10 cellular contexts compared by ENCODE assay signal in genomic region chr17:78903101-78903779, GRCh38. TPM values are rescaled to one million over a fixed set of nuclear protein-coding genes. Genes with fewer than 3 reads are reported as not detected.
A peak's percentile ranks its signal among the peaks of the same experiment; 100 is the strongest.
DNase-seq lines count a peak whose midpoint lies in the region; ATAC-seq and TF ChIP-seq lines count a peak whose summit lies in the region.
"Had no signal": no experiment of that assay in that cellular context is flagged by ENCODE, and none has a peak within 500 bp of the region (broad histone marks: within the 10 kb centered on the region; RNA-seq: fewer than 3 reads in every experiment).

Gene CEP295NL (minus strand): TSS chr17:78903201. CDS start chr17:78901828, 1,373 bp downstream.

- TF ChIP-seq CTCF in GM12865 (IDR thresholded peaks at IDR 0.05; ENCODE audit: insufficient read depth, low read depth, low read length, missing control alignments) (no peak), osteoblast (IDR thresholded peaks at IDR 0.05; ENCODE audit: extremely low read depth, low read depth, low read length) (no peak), MM.1S (IDR thresholded peaks at IDR 0.05; ENCODE audit: low read length) (no peak), sigmoid colon (IDR thresholded peaks at IDR 0.05) (no peak)

- WGBS in sigmoid colon, 2 donors: 76 to 84% methylated on average over 17 of the region's 17 CpGs

- no peak within 1 kb of the TSS for H3K4me2 ChIP-seq in osteoblast (ENCODE audit: insufficient read depth, low read length)
- no peak within 1 kb of the TSS for H3K4me2 ChIP-seq in MM.1S (ENCODE audit: low read depth, low read length)

- ATAC-seq in GM21390 (IDR thresholded peaks at IDR 0.05; ENCODE audit: unreplicated experiment): no peak

- no peaks in the 10 kb centered on the region for H3F3A ChIP-seq in MM.1S (ENCODE audit: insufficient read depth, low read length)

- H3K27me3 ChIP-seq in osteoblast (ENCODE audit: insufficient read depth, low read length): no peaks in the 10 kb centered on the region
- H3K27me3 ChIP-seq in MM.1S (replicated peaks; ENCODE audit: insufficient read depth, low read length): no peaks in the 10 kb centered on the region
- no peaks in the 10 kb centered on the region for H3K27me3 ChIP-seq in sigmoid colon

- H3K79me2 ChIP-seq in osteoblast (ENCODE audit: insufficient read depth, low read length): peaks cover 95% of the 10 kb centered on the region
- H3K79me2 ChIP-seq in MM.1S (ENCODE audit: low read length): peaks cover 100% of the 10 kb centered on the region

- H4K20me1 ChIP-seq in osteoblast (ENCODE audit: insufficient read depth, low read length) (peaks cover 87% of the 10 kb centered on the region), MM.1S (ENCODE audit: insufficient read depth, low read length) (peaks cover 13% of the 10 kb centered on the region; the same call in 1 of the 2 replicates)

- peaks cover 16% of the 10 kb centered on the region for H3K36me3 ChIP-seq in osteoblast (ENCODE audit: insufficient read depth, low read length)
- peaks cover 4% of the 10 kb centered on the region; the same call in 1 of the 2 replicates for H3K36me3 ChIP-seq in MM.1S (replicated peaks; ENCODE audit: insufficient read depth, low read length)
- H3K36me3 ChIP-seq in sigmoid colon: peaks cover 0 to 17% (median 10%) of the 10 kb centered on the region in 4 donors

- no peak within 1 kb of the TSS for H3K27ac ChIP-seq in osteoblast (ENCODE audit: low read depth, low read length)
- H3K27ac ChIP-seq in MM.1S (ENCODE audit: low read length): no peak within 1 kb of the TSS
- H3K27ac ChIP-seq in sigmoid colon: peak within 1 kb of the TSS in 1 of 4 donors; percentile 52

- H3K9me3 ChIP-seq in osteoblast (ENCODE audit: low read depth, low read length) (no peaks in the 10 kb centered on the region), MM.1S (replicated peaks; ENCODE audit: insufficient read depth, low read length) (no peaks in the 10 kb centered on the region), sigmoid colon (no peaks in the 10 kb centered on the region)

- H3K4me3 ChIP-seq in GM12865 (ENCODE audit: low read depth, low read length) (no peak within 1 kb of the TSS), osteoblast (ENCODE audit: insufficient read depth, low read length) (no peak within 1 kb of the TSS), MM.1S (ENCODE audit: low read length) (no peak within 1 kb of the TSS), sigmoid colon (no peak within 1 kb of the TSS)

- no peak for TF ChIP-seq EP300 in sigmoid colon (IDR thresholded peaks at IDR 0.05)

- H3K9me2 ChIP-seq in MM.1S (replicated peaks; ENCODE audit: insufficient read depth, low read length): no peaks in the 10 kb centered on the region

- no peak for TF ChIP-seq POLR2A in sigmoid colon (IDR thresholded peaks at IDR 0.05)

- intact Hi-C loops in sigmoid colon (cut with DNase I): no loop called here

- no peak within 1 kb of the TSS for H3K9ac ChIP-seq in MM.1S (ENCODE audit: low read length)

- no peak within 1 kb of the TSS for H2AFZ ChIP-seq in osteoblast (ENCODE audit: low read length)
- H2AFZ ChIP-seq in MM.1S (ENCODE audit: low read length): no peak within 1 kb of the TSS

- H3K4me1 ChIP-seq in osteoblast (ENCODE audit: insufficient read depth, low read length): no peaks in the 10 kb centered on the region
- H3K4me1 ChIP-seq in MM.1S (ENCODE audit: low read length): no peaks in the 10 kb centered on the region
- peaks cover 0 to 79% (median 64%) of the 10 kb centered on the region in 4 donors for H3K4me1 ChIP-seq in sigmoid colon

- DNase-seq in GM12865 (ENCODE audit: low read depth) (peak; percentile 37), NCI-H2196 (lab: John Stamatoyannopoulos, UW; ENCODE audit: unreplicated experiment) (peak; percentile 77), dermis blood vessel endothelial cell (peak; percentile 61), osteoblast (ENCODE audit: insufficient read length, low spot score, missing footprints) (peak; percentile 88), MM.1S (no peak), sigmoid colon (no peak)
- no peak for DNase-seq in activated CD4-positive, CD25-positive, alpha-beta regulatory T cell treated with anti-CD3 and anti-CD28 coated beads, Interleukin-2, amount 50 U/mL, for 72 hours
- DNase-seq: activated B cell treated with CpG ODN at 0.5 μM for 24 hours, NCI-H187 treated with DMSO at 0.1 percent for 48 hours had no signal

RNA-seq across cellular contexts. Expression of gene CEP295NL, which starts in this region (rescaled TPM):
- total RNA-seq in dermis blood vessel endothelial cell (1.5 and 5.1 TPM in 2 replicates), osteoblast (2.5 and 5.3 TPM in 2 replicates), sigmoid colon (10 to 100 TPM in 1 of 4 donors, 1 to 10 TPM in 3; 1.3 to 13.8 (median 2.3) TPM)
- under 1 TPM in 1 of 3 donors, not detected in 2; 0.89 TPM for polyA plus RNA-seq in sigmoid colon

Comparison
In these comparisons a context has a peak if more than half of its experiments do, and no peak if none do; other contexts are left out.
1. DNase-seq: peak in GM12865 (single experiment), NCI-H2196 (single experiment), dermis blood vessel endothelial cell (single experiment) and osteoblast (single experiment); none in MM.1S (single experiment), sigmoid colon (single experiment) and activated CD4-positive, CD25-positive, alpha-beta regulatory T cell treated with anti-CD3 and anti-CD28 coated beads, Interleukin-2, amount 50 U/mL, for 72 hours (single experiment).